8 cellular contexts compared by ENCODE assay signal in the genomic region with DNA sequence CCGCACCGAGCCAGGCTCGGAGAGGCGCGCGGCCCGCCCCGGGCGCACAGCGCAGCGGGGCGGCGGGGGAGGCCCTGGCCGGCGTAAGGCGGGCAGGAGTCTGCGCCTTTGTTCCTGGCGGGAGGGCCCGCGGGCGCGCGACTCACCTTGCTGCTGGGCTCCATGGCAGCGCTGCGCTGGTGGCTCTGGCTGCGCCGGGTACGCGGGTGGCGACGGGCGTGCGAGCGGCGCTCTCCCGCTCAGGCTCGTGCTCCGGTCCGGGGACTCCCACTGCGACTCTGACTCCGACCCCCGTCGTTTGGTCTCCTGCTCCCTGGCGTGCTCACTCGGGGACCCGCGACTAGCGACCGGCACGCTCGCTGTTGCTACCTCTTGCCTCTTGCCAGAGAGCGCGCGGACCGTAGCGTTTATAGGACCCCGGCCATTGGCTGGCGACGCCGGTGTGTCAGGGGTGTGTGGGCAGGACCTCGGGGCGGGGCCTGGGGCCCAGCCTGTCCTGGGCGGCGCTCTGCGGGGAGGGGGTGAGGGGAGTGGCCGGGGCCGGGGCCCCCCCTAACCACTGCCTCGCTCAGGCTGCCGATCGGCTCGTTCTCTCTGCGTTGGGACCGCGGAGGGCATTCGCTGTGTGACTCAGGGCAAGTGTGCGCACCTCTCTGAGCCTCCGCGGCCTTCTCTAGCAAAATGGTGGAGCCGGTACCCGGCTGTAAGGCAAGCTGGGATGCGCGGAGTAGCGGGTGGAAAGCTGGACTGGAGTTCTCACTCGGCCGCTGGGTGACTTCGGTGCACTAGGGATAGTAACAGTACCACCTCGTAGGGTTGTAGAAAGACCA. TPM values are rescaled to one million over a fixed set of nuclear protein-coding genes. Genes with fewer than 3 reads are reported as not detected.
DNase-seq lines count a peak whose midpoint lies in the region; ATAC-seq and TF ChIP-seq lines count a peak whose summit lies in the region.

TSS of gene SLC2A1 (minus strand) at position 381 of the 830 bp plus-strand sequence. CDS start at position 164, 217 bp downstream.

- TF ChIP-seq POLR2A in ovary (IDR thresholded peaks at IDR 0.05) = no peak

- no peak for TF ChIP-seq EP300 in ovary (IDR thresholded peaks at IDR 0.05)

- H3K27ac ChIP-seq in ovary = peak within 1 kb of the TSS; percentile 23 to 87
- peak within 1 kb of the TSS; percentile 88 for H3K27ac ChIP-seq in thymus (ENCODE audit: low read depth)

- H3K9me3 Mint-ChIP-seq in activated naive CD4-positive, alpha-beta T cell treated with anti-CD3 and anti-CD28 coated beads, Interleukin-2, amount 50 U/mL, for 72 hours = no peaks in the 10 kb centered on the region

- H3K27ac Mint-ChIP-seq in activated naive CD4-positive, alpha-beta T cell treated with anti-CD3 and anti-CD28 coated beads, Interleukin-2, amount 50 U/mL, for 72 hours = peak within 1 kb of the TSS; percentile 92 to 100

- 0% methylated on average over 69 to 87 of the region's 87 CpGs for WGBS in ovary, 3 donors
- under 1% methylated on average over 87 of the region's 87 CpGs for WGBS in thymus

- no peaks in the 10 kb centered on the region for H3K27me3 ChIP-seq in GM06990 (replicated peaks; ENCODE audit: control insufficient read depth, insufficient read depth, low read length)
- no peaks in the 10 kb centered on the region for H3K27me3 ChIP-seq in ovary
- no peaks in the 10 kb centered on the region for H3K27me3 ChIP-seq in thymus (ENCODE audit: control insufficient read depth, insufficient read depth)

- H3K9me3 ChIP-seq in ovary (no peaks in the 10 kb centered on the region), thymus (ENCODE audit: control insufficient read depth) (no peaks in the 10 kb centered on the region)

- DNase-seq in GM06990 (ENCODE audit: extremely low read depth, insufficient read length) (peak; percentile 96), NCI-H1048 (lab: John Stamatoyannopoulos, UW) (peak; percentile 83), SKM-1 (lab: John Stamatoyannopoulos, UW; ENCODE audit: unreplicated experiment) (peak; percentile 78), head of caudate nucleus (peak; percentile 93 to 99 (median 97)), ovary (peak; percentile 77 to 90 (median 85))
- DNase-seq in activated naive CD4-positive, alpha-beta T cell treated with anti-CD3 and anti-CD28 coated beads, Interleukin-2, amount 50 U/mL, for 72 hours (ENCODE audit: low spot score in 2 of 2) = peak; percentile 93 to 97

- intact Hi-C loops in head of caudate nucleus (cut with DNase I) (loop anchor here (5.0 kb wide), 1 partner anchor 36 kb away; no protein-coding TSS in a partner anchor), ovary (cut with DNase I) (no loop called here)

- H3K36me3 ChIP-seq in GM06990 (ENCODE audit: control insufficient read depth, insufficient read depth, low read length) (peaks cover 8% of the 10 kb centered on the region), ovary (no peaks in the 10 kb centered on the region), thymus (ENCODE audit: control insufficient read depth, insufficient read depth) (no peaks in the 10 kb centered on the region)

- TF ChIP-seq CTCF in GM06990 (IDR thresholded peaks at IDR 0.05; ENCODE audit: insufficient read depth, low read length, poor library complexity, severe bottlenecking) (no peak), ovary (IDR thresholded peaks at IDR 0.05) (peak in 1 of 3 donors; percentile 15)

- peaks cover 4% of the 10 kb centered on the region for H3K4me1 ChIP-seq in ovary (ENCODE audit: insufficient read depth)
- H3K4me1 ChIP-seq in thymus (ENCODE audit: control insufficient read depth, insufficient read depth, low read length) = peaks cover 28% of the 10 kb centered on the region

- peak within 1 kb of the TSS; percentile 87 for H3K4me3 ChIP-seq in GM06990 (replicated peaks; ENCODE audit: low read depth, low read length)
- H3K4me3 ChIP-seq in ovary = peak within 1 kb of the TSS; percentile 70
- H3K4me3 ChIP-seq in thymus (ENCODE audit: low read length) = peak within 1 kb of the TSS; percentile 73

- ATAC-seq in HG02588 (IDR thresholded peaks at IDR 0.05; ENCODE audit: unreplicated experiment) = peak; percentile 74
- peak; percentile 88 to 91 for ATAC-seq in activated naive CD4-positive, alpha-beta T cell treated with anti-CD3 and anti-CD28 coated beads, Interleukin-2, amount 50 U/mL, for 72 hours

- H3K36me3 Mint-ChIP-seq in activated naive CD4-positive, alpha-beta T cell treated with anti-CD3 and anti-CD28 coated beads, Interleukin-2, amount 50 U/mL, for 72 hours = peaks cover 20 to 39% of the 10 kb centered on the region in 2 donors

RNA-seq across cellular contexts. Expression of gene SLC2A1, which starts in this region (rescaled TPM):
- total RNA-seq in activated naive CD4-positive, alpha-beta T cell treated with anti-CD3 and anti-CD28 coated beads, Interleukin-2, amount 50 U/mL, for 72 hours = 100 to 1,000 TPM in 1 of 2 donors, 10 to 100 TPM in 1; 39.9 to 121 TPM
- total RNA-seq in ovary = 10 to 100 TPM; 10.3 to 65.4 (median 26.0) TPM
- polyA plus RNA-seq in ovary = 10 to 100 TPM; 11.4 to 11.7 TPM
- 15.9 TPM for polyA plus RNA-seq in thymus

Comparison
In these comparisons a context has a peak if more than half of its experiments do, and no peak if none do; other contexts are left out.
1. Peak in every context shown above with its lines: DNase-seq, ATAC-seq, H3K4me3 ChIP-seq and H3K27ac ChIP-seq.